Comparison of ENCODE assay signal across 8 cellular contexts in genomic region chr4:146945556-146946374, GRCh38. TPM values are rescaled to one million over a fixed set of nuclear protein-coding genes. Genes with fewer than 3 reads are reported as not detected.
A peak's percentile ranks its signal among the peaks of the same experiment; 100 is the strongest.
DNase-seq lines count a peak whose midpoint lies in the region; ATAC-seq, FAIRE-seq and TF ChIP-seq lines count a peak whose summit lies in the region.

Gene TTC29, minus strand, starts transcription at chr4:146945864. Its CDS starts 5,969 bp downstream, at chr4:146939895.

- ATAC-seq in HG02798 (IDR thresholded peaks at IDR 0.05; ENCODE audit: poor library complexity, unreplicated experiment) (peak; percentile 100), GM12878 (peak; percentile 100)

- no peaks in the 10 kb centered on the region for H3K36me3 ChIP-seq in GM12878 (ENCODE audit: control insufficient read depth in 2 of 2, insufficient read depth in 2 of 2, low read length in 1 of 2)

- H3K27me3 ChIP-seq in GM12878 (replicated peaks in 1 of 2; ENCODE audit: control insufficient read depth in 2 of 2, insufficient read depth in 2 of 2, low read length in 1 of 2), result peaks cover 0 to 4% of the 10 kb centered on the region in 2 experiments; a peak in 3 of 4 replicates

- peak within 1 kb of the TSS; percentile 47 for H3K4me3 ChIP-seq in GM12878

- DNase-seq in GM12892 (ENCODE audit: insufficient read length) (peak; percentile 66), NCI-H1436 (lab: John Stamatoyannopoulos, UW) (peak; percentile 75), T1000 (lab: John Stamatoyannopoulos, UW) (peak; percentile 76), GM12878 (ENCODE audit: low read depth, low spot score) (peak; percentile 8), hypothalamus (lab: John Stamatoyannopoulos, UW) (peak; percentile 3 to 92 (median 75)), retina (peak; percentile 96), AML-193 (lab: John Stamatoyannopoulos, UW) (no peak)

- TF ChIP-seq EP300 in GM12878 (IDR thresholded peaks at IDR 0.05; ENCODE audit: borderline replicate concordance in 1 of 2, control insufficient read depth in 1 of 2, low read depth in 2 of 2, low read length in 2 of 2), result no peak

- in situ Hi-C loops in GM12878 (cut with MboI), result no loop called here

- RAD21 ChIA-PET in GM12878 (lab: Charles Lee; ENCODE audit: unreplicated experiment), result no interaction called here

- FAIRE-seq in GM12892 (lab: Jason Lieb, UNC), result peak; percentile 68
- no peak for FAIRE-seq in GM12878 (lab: Jason Lieb, UNC)

- H3K27ac ChIP-seq in GM12878 (ENCODE audit: control insufficient read depth, insufficient read depth), result no peak within 1 kb of the TSS

- H3K79me2 ChIP-seq in GM12878 (ENCODE audit: control insufficient read depth, insufficient read depth, low read length), result no peaks in the 10 kb centered on the region

- H3K4me1 ChIP-seq in GM12878 (ENCODE audit: control insufficient read depth, insufficient read depth, low read length), result peaks cover 9% of the 10 kb centered on the region

- POLR2A ChIA-PET in GM12878 (lab: Charles Lee), result no interaction called here

- no peaks in the 10 kb centered on the region for H4K20me1 ChIP-seq in GM12878 (ENCODE audit: control insufficient read depth, insufficient read depth)

- no peak for TF ChIP-seq CTCF in GM12878 (IDR thresholded peaks at IDR 0.05 in 2 of 3, conservative IDR thresholded peaks at IDR 0.05 in 1 of 3; ENCODE audit: control insufficient read depth in 2 of 3, extremely low read depth in 1 of 3, insufficient read depth in 1 of 3, low read depth in 3 of 3, low read length in 3 of 3)

- intact Hi-C loops in GM12878 (cut with micrococcal nuclease; ENCODE audit: unreplicated experiment), result no loop called here

- SMC1A ChIA-PET in GM12878 (lab: Charles Lee; ENCODE audit: uncharacterized antibody, unreplicated experiment), result interaction anchor here (0.9 kb wide), 1 partner anchor 12 kb away, joined by 3 read pairs; no protein-coding TSS in a partner anchor

- BruUV-seq in GM12878 (replicated peaks; lab: Mats Ljungman, UMichigan), result no TSS peak

- peak within 1 kb of the TSS; percentile 98 for H3K4me2 ChIP-seq in GM12878 (ENCODE audit: control insufficient read depth, insufficient read depth)

- CTCF ChIA-PET in GM12878 (lab: Yijun Ruan, JAX), result no interaction called here

- TF ChIP-seq POLR2A in GM12892 (IDR thresholded peaks at IDR 0.05; ENCODE audit: low read depth, low read length) (no peak), GM12878 (IDR thresholded peaks at IDR 0.05; ENCODE audit: low read depth, low read length) (no peak)

- 1% methylated on average over 35 of the region's 39 CpGs for WGBS in GM12878 (ENCODE audit: insufficient coverage, insufficient replicate concordance, low lambda C conversion rate, missing lambda C conversion rate)

- H3K9ac ChIP-seq in GM12878 (ENCODE audit: control insufficient read depth, insufficient read depth, low read length), result no peak within 1 kb of the TSS

- no peaks in the 10 kb centered on the region for H3K9me3 ChIP-seq in GM12878 (replicated peaks; ENCODE audit: control insufficient read depth, insufficient read depth, low read length)

- peak within 1 kb of the TSS; percentile 82 for H2AFZ ChIP-seq in GM12878 (ENCODE audit: control insufficient read depth, low read depth, low read length)

- TF ChIP-seq RAD21 in GM12878 (IDR thresholded peaks at IDR 0.05; ENCODE audit: insufficient read depth, low read depth, low read length), result no peak

TF ChIP-seq in GM12878, 131 proteins besides CTCF, POLR2A, EP300 and RAD21:
- TF ChIP-seq SKIL (IDR thresholded peaks at IDR 0.05; ENCODE audit: low read depth, poor library complexity, severe bottlenecking), result no peak
- TF ChIP-seq HDGF (IDR thresholded peaks at IDR 0.05), result no peak
- no peak for TF ChIP-seq CBX5 (IDR thresholded peaks at IDR 0.05; ENCODE audit: low read depth)
- TF ChIP-seq PAX5 (IDR thresholded peaks at IDR 0.05; ENCODE audit: borderline replicate concordance, low read depth, low read length), result peak; percentile 67; the same call in 1 of the 2 replicates

RNA-seq across cellular contexts. Expression of gene TTC29, which starts in this region (rescaled TPM):
- polyA plus RNA-seq in GM12892 (2012; ENCODE audit: missing spikeins), result not detected
- not detected in 2 replicates for total RNA-seq in GM12878 (2013; cell fraction: nucleolus; rRNA removed)
- not detected in 2 replicates for total RNA-seq in GM12878 (2014; rRNA removed)
- total RNA-seq in GM12878 (2014; rRNA removed; fragmentation: Illumina TruSeq; extraction: Trizol), result not detected in 2 replicates
- total RNA-seq in GM12878 (2021), result not detected in 2 replicates
- polyA plus RNA-seq in GM12878 (2011; ENCODE audit: low read depth), result not detected
- not detected in 2 replicates for polyA plus RNA-seq in GM12878 (2011; rRNA removed)
- polyA plus RNA-seq in GM12878 (2011; cell fraction: cytosol; rRNA removed), result not detected in 2 replicates
- not detected in 2 replicates for polyA plus RNA-seq in GM12878 (2011; cell fraction: nucleus; rRNA removed)
- not detected in 2 replicates for polyA plus RNA-seq in GM12878 (2012)
- not detected in 2 replicates for polyA plus RNA-seq in GM12878 (2014; fragmentation: Illumina TruSeq; extraction: Trizol)
- polyA plus RNA-seq in GM12878 (2014; fragmentation: Nextera tagmentation; extraction: Ambion mirVana), result not detected
- not detected in 2 replicates for polyA plus RNA-seq in GM12878 (2014; rRNA removed)
- polyA plus RNA-seq in GM12878 (2016; fragmentation: Nextera tagmentation; extraction: Ambion mirVana), result not detected
- not detected in 2 replicates for polyA minus RNA-seq in GM12878 (2011; rRNA and poly(A)+ RNA removed)
- polyA minus RNA-seq in GM12878 (2011; cell fraction: cytosol; rRNA and poly(A)+ RNA removed), result not detected in 2 replicates
- polyA minus RNA-seq in GM12878 (2011; cell fraction: nucleus; rRNA and poly(A)+ RNA removed), result not detected in 2 replicates

Comparison
In these comparisons a context has a peak if more than half of its experiments do, and no peak if none do; other contexts are left out.
1. Peak in DNase-seq, ATAC-seq, H3K4me3 ChIP-seq and H3K4me2 ChIP-seq in GM12878; RNA of the gene not detected or under 1 TPM.
2. DNase-seq: peak in GM12892 (single experiment), NCI-H1436 (single experiment), T1000 (single experiment), hypothalamus (51 of 51) and retina (single experiment); none in AML-193 (0 of 2).